In the genomic region with DNA sequence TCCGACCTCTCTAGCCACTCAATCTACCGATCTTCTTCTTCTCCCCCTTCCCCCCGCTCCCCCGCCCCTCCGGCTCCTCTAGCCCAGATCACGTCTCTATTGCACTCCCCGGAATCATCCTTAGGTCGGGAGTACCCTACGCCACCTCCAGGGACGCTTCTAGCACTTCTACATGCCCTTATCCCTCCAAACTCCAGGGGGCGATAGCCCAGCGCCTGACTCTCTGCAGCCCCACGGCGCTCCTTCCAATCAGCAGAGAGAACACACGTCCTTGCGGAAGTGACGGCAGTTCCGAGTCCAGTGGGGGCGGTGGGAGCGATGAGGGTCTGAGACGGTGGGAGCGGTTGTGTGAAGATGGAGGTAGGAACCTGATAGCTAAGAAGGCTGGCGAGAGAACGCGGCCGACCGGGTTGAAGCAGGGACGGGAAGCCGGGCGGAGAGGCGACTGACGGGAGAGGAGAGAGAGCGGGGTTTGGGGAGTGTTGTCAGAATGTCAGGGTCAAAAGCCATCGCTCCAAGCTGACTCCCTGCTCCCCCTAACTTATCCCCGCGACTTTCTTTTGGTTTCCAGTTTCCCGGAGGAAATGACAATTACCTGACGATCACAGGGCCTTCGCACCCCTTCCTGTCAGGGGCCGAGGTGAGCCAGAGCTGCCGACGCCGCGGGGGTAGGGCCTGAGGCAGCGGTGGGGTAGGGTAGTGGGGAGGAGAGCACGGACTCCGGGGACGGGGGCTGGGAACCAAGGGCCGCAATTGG, we compare ENCODE assay signal across 1 cellular context.
TF ChIP-seq lines count a peak whose summit lies in the region.

A gene (minus strand): TSS at position 35 of the 757 bp plus-strand sequence. CDS start 87 bp downstream, outside the sequence.
A gene (plus strand): TSS at position 271 of the 757 bp plus-strand sequence. CDS start 84 bp downstream, at position 355.

TF ChIP-seq in WTC11, 78 proteins besides CTCF, POLR2A, EP300 and RAD21 (continued from another document and continues in another):
- TF ChIP-seq, protein P1, sequence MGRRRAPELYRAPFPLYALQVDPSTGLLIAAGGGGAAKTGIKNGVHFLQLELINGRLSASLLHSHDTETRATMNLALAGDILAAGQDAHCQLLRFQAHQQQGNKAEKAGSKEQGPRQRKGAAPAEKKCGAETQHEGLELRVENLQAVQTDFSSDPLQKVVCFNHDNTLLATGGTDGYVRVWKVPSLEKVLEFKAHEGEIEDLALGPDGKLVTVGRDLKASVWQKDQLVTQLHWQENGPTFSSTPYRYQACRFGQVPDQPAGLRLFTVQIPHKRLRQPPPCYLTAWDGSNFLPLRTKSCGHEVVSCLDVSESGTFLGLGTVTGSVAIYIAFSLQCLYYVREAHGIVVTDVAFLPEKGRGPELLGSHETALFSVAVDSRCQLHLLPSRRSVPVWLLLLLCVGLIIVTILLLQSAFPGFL (CRISPR knock-in tag; IDR thresholded peaks at IDR 0.05; ENCODE audit: borderline replicate concordance) = no peak
- TF ChIP-seq ZNF671 (CRISPR knock-in tag; IDR thresholded peaks at IDR 0.05) (no peak), GTF2I (CRISPR knock-in tag; conservative IDR thresholded peaks at IDR 0.05) (no peak), RORB (CRISPR knock-in tag; IDR thresholded peaks at IDR 0.05) (no peak), IRF2 (CRISPR knock-in tag; IDR thresholded peaks at IDR 0.05; ENCODE audit: borderline replicate concordance, low read depth) (no peak), ZNF396 (CRISPR knock-in tag; IDR thresholded peaks at IDR 0.05; ENCODE audit: borderline replicate concordance) (no peak), ZNF416 (CRISPR knock-in tag; IDR thresholded peaks at IDR 0.05) (no peak), CREM (CRISPR knock-in tag; IDR thresholded peaks at IDR 0.05) (peak; percentile 95), CREB1 (CRISPR knock-in tag; IDR thresholded peaks at IDR 0.05) (no peak), ZBTB21 (CRISPR knock-in tag; IDR thresholded peaks at IDR 0.05; ENCODE audit: borderline replicate concordance) (no peak), EMX1 (CRISPR knock-in tag; IDR thresholded peaks at IDR 0.05) (no peak), JAZF1 (CRISPR knock-in tag; IDR thresholded peaks at IDR 0.05) (no peak), NFE2L1 (CRISPR knock-in tag; IDR thresholded peaks at IDR 0.05) (no peak), ZNF232 (CRISPR knock-in tag; IDR thresholded peaks at IDR 0.05) (no peak), ATF1 (CRISPR knock-in tag; IDR thresholded peaks at IDR 0.05) (no peak), ZNF423 (CRISPR knock-in tag; IDR thresholded peaks at IDR 0.05) (no peak), CBFB (CRISPR knock-in tag; IDR thresholded peaks at IDR 0.05; ENCODE audit: low read depth) (no peak), ZNF219 (CRISPR knock-in tag; IDR thresholded peaks at IDR 0.05; ENCODE audit: borderline replicate concordance) (no peak)
- TF ChIP-seq, protein P2, sequence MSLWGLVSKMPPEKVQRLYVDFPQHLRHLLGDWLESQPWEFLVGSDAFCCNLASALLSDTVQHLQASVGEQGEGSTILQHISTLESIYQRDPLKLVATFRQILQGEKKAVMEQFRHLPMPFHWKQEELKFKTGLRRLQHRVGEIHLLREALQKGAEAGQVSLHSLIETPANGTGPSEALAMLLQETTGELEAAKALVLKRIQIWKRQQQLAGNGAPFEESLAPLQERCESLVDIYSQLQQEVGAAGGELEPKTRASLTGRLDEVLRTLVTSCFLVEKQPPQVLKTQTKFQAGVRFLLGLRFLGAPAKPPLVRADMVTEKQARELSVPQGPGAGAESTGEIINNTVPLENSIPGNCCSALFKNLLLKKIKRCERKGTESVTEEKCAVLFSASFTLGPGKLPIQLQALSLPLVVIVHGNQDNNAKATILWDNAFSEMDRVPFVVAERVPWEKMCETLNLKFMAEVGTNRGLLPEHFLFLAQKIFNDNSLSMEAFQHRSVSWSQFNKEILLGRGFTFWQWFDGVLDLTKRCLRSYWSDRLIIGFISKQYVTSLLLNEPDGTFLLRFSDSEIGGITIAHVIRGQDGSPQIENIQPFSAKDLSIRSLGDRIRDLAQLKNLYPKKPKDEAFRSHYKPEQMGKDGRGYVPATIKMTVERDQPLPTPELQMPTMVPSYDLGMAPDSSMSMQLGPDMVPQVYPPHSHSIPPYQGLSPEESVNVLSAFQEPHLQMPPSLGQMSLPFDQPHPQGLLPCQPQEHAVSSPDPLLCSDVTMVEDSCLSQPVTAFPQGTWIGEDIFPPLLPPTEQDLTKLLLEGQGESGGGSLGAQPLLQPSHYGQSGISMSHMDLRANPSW (CRISPR knock-in tag; conservative IDR thresholded peaks at IDR 0.05; ENCODE audit: low read depth) = no peak
- TF ChIP-seq, protein P3, sequence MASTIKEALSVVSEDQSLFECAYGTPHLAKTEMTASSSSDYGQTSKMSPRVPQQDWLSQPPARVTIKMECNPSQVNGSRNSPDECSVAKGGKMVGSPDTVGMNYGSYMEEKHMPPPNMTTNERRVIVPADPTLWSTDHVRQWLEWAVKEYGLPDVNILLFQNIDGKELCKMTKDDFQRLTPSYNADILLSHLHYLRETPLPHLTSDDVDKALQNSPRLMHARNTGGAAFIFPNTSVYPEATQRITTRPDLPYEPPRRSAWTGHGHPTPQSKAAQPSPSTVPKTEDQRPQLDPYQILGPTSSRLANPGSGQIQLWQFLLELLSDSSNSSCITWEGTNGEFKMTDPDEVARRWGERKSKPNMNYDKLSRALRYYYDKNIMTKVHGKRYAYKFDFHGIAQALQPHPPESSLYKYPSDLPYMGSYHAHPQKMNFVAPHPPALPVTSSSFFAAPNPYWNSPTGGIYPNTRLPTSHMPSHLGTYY (CRISPR knock-in tag; IDR thresholded peaks at IDR 0.05) = no peak
- TF ChIP-seq, protein P4, sequence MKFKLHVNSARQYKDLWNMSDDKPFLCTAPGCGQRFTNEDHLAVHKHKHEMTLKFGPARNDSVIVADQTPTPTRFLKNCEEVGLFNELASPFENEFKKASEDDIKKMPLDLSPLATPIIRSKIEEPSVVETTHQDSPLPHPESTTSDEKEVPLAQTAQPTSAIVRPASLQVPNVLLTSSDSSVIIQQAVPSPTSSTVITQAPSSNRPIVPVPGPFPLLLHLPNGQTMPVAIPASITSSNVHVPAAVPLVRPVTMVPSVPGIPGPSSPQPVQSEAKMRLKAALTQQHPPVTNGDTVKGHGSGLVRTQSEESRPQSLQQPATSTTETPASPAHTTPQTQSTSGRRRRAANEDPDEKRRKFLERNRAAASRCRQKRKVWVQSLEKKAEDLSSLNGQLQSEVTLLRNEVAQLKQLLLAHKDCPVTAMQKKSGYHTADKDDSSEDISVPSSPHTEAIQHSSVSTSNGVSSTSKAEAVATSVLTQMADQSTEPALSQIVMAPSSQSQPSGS (CRISPR knock-in tag; IDR thresholded peaks at IDR 0.05; ENCODE audit: borderline replicate concordance, low read depth) = no peak
- TF ChIP-seq, protein P5, sequence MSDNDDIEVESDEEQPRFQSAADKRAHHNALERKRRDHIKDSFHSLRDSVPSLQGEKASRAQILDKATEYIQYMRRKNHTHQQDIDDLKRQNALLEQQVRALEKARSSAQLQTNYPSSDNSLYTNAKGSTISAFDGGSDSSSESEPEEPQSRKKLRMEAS (CRISPR knock-in tag; IDR thresholded peaks at IDR 0.05) = no peak
- TF ChIP-seq, protein P6, sequence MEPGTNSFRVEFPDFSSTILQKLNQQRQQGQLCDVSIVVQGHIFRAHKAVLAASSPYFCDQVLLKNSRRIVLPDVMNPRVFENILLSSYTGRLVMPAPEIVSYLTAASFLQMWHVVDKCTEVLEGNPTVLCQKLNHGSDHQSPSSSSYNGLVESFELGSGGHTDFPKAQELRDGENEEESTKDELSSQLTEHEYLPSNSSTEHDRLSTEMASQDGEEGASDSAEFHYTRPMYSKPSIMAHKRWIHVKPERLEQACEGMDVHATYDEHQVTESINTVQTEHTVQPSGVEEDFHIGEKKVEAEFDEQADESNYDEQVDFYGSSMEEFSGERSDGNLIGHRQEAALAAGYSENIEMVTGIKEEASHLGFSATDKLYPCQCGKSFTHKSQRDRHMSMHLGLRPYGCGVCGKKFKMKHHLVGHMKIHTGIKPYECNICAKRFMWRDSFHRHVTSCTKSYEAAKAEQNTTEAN (CRISPR knock-in tag; IDR thresholded peaks at IDR 0.05) = no peak
- TF ChIP-seq, protein P7, sequence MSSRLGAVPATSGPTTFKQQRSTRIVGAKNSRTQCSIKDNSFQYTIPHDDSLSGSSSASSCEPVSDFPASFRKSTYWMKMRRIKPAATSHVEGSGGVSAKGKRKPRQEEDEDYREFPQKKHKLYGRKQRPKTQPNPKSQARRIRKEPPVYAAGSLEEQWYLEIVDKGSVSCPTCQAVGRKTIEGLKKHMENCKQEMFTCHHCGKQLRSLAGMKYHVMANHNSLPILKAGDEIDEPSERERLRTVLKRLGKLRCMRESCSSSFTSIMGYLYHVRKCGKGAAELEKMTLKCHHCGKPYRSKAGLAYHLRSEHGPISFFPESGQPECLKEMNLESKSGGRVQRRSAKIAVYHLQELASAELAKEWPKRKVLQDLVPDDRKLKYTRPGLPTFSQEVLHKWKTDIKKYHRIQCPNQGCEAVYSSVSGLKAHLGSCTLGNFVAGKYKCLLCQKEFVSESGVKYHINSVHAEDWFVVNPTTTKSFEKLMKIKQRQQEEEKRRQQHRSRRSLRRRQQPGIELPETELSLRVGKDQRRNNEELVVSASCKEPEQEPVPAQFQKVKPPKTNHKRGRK (CRISPR knock-in tag; IDR thresholded peaks at IDR 0.05; ENCODE audit: borderline replicate concordance) = no peak
- TF ChIP-seq, protein P8, sequence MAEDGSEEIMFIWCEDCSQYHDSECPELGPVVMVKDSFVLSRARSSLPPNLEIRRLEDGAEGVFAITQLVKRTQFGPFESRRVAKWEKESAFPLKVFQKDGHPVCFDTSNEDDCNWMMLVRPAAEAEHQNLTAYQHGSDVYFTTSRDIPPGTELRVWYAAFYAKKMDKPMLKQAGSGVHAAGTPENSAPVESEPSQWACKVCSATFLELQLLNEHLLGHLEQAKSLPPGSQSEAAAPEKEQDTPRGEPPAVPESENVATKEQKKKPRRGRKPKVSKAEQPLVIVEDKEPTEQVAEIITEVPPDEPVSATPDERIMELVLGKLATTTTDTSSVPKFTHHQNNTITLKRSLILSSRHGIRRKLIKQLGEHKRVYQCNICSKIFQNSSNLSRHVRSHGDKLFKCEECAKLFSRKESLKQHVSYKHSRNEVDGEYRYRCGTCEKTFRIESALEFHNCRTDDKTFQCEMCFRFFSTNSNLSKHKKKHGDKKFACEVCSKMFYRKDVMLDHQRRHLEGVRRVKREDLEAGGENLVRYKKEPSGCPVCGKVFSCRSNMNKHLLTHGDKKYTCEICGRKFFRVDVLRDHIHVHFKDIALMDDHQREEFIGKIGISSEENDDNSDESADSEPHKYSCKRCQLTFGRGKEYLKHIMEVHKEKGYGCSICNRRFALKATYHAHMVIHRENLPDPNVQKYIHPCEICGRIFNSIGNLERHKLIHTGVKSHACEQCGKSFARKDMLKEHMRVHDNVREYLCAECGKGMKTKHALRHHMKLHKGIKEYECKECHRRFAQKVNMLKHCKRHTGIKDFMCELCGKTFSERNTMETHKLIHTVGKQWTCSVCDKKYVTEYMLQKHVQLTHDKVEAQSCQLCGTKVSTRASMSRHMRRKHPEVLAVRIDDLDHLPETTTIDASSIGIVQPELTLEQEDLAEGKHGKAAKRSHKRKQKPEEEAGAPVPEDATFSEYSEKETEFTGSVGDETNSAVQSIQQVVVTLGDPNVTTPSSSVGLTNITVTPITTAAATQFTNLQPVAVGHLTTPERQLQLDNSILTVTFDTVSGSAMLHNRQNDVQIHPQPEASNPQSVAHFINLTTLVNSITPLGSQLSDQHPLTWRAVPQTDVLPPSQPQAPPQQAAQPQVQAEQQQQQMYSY (CRISPR knock-in tag; IDR thresholded peaks at IDR 0.05) = no peak
- TF ChIP-seq, protein P9, sequence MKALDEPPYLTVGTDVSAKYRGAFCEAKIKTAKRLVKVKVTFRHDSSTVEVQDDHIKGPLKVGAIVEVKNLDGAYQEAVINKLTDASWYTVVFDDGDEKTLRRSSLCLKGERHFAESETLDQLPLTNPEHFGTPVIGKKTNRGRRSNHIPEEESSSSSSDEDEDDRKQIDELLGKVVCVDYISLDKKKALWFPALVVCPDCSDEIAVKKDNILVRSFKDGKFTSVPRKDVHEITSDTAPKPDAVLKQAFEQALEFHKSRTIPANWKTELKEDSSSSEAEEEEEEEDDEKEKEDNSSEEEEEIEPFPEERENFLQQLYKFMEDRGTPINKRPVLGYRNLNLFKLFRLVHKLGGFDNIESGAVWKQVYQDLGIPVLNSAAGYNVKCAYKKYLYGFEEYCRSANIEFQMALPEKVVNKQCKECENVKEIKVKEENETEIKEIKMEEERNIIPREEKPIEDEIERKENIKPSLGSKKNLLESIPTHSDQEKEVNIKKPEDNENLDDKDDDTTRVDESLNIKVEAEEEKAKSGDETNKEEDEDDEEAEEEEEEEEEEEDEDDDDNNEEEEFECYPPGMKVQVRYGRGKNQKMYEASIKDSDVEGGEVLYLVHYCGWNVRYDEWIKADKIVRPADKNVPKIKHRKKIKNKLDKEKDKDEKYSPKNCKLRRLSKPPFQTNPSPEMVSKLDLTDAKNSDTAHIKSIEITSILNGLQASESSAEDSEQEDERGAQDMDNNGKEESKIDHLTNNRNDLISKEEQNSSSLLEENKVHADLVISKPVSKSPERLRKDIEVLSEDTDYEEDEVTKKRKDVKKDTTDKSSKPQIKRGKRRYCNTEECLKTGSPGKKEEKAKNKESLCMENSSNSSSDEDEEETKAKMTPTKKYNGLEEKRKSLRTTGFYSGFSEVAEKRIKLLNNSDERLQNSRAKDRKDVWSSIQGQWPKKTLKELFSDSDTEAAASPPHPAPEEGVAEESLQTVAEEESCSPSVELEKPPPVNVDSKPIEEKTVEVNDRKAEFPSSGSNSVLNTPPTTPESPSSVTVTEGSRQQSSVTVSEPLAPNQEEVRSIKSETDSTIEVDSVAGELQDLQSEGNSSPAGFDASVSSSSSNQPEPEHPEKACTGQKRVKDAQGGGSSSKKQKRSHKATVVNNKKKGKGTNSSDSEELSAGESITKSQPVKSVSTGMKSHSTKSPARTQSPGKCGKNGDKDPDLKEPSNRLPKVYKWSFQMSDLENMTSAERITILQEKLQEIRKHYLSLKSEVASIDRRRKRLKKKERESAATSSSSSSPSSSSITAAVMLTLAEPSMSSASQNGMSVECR (CRISPR knock-in tag; IDR thresholded peaks at IDR 0.05; ENCODE audit: borderline replicate concordance) = 0 out of 2 replicates have a peak, but pooled peaks have one; percentile 60
- TF ChIP-seq, protein P10, sequence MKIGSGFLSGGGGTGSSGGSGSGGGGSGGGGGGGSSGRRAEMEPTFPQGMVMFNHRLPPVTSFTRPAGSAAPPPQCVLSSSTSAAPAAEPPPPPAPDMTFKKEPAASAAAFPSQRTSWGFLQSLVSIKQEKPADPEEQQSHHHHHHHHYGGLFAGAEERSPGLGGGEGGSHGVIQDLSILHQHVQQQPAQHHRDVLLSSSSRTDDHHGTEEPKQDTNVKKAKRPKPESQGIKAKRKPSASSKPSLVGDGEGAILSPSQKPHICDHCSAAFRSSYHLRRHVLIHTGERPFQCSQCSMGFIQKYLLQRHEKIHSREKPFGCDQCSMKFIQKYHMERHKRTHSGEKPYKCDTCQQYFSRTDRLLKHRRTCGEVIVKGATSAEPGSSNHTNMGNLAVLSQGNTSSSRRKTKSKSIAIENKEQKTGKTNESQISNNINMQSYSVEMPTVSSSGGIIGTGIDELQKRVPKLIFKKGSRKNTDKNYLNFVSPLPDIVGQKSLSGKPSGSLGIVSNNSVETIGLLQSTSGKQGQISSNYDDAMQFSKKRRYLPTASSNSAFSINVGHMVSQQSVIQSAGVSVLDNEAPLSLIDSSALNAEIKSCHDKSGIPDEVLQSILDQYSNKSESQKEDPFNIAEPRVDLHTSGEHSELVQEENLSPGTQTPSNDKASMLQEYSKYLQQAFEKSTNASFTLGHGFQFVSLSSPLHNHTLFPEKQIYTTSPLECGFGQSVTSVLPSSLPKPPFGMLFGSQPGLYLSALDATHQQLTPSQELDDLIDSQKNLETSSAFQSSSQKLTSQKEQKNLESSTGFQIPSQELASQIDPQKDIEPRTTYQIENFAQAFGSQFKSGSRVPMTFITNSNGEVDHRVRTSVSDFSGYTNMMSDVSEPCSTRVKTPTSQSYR (CRISPR knock-in tag; IDR thresholded peaks at IDR 0.05) = peak; percentile 80; the same call in 1 of the 2 replicates
- TF ChIP-seq, protein P11, sequence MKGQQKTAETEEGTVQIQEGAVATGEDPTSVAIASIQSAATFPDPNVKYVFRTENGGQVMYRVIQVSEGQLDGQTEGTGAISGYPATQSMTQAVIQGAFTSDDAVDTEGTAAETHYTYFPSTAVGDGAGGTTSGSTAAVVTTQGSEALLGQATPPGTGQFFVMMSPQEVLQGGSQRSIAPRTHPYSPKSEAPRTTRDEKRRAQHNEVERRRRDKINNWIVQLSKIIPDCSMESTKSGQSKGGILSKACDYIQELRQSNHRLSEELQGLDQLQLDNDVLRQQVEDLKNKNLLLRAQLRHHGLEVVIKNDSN (CRISPR knock-in tag; IDR thresholded peaks at IDR 0.05) = no peak
